1 cellular context compared by ENCODE assay signal in genomic region chr1:15937706-15938168, GRCh38.
TF ChIP-seq lines count a peak whose summit lies in the region.

No MANE protein-coding gene starts in this region.

TF ChIP-seq in HCT116, 20 proteins besides CTCF, POLR2A, EP300 and RAD21 (continued from another document):
- no peak for TF ChIP-seq REST (IDR thresholded peaks at IDR 0.05; ENCODE audit: low read depth)
TF ChIP-seq in HCT116: peak in this region for 0.
